ENCODE assay signal across 8 cellular contexts in genomic region chr10:90960355-90960814, GRCh38. TPM values are rescaled to one million over a fixed set of nuclear protein-coding genes. Genes with fewer than 3 reads are reported as not detected.
DNase-seq lines count a peak whose midpoint lies in the region; ATAC-seq, FAIRE-seq and TF ChIP-seq lines count a peak whose summit lies in the region.

No MANE protein-coding gene starts in this region.

- H3K4me1 Mint-ChIP-seq in progenitor cell of endocrine pancreas (ENCODE audit: low read depth) = no peaks in the 10 kb centered on the region

- H3K27me3 Mint-ChIP-seq in progenitor cell of endocrine pancreas = no peaks in the 10 kb centered on the region

- H3K9me3 Mint-ChIP-seq in progenitor cell of endocrine pancreas (ENCODE audit: low read depth) = no peaks in the 10 kb centered on the region

- no peaks in the 10 kb centered on the region for H3K36me3 Mint-ChIP-seq in progenitor cell of endocrine pancreas (ENCODE audit: insufficient read depth)

- no peak overlapping the region for H3K4me3 Mint-ChIP-seq in progenitor cell of endocrine pancreas (ENCODE audit: low read depth)

- peak; percentile 59 for ATAC-seq in GM19455 (IDR thresholded peaks at IDR 0.05; ENCODE audit: unreplicated experiment)

- in situ Hi-C loops in ACHN (cut with HindIII; ENCODE audit: low pct_ligation_motif_present, low pct_unique_long_range_greater_than_20kb, low sequenced_read_pairs) = no loop called here

- H3K27ac Mint-ChIP-seq in progenitor cell of endocrine pancreas = no peak overlapping the region

- TF ChIP-seq CTCF in progenitor cell of endocrine pancreas (IDR thresholded peaks at IDR 0.05; ENCODE audit: unreplicated experiment) = no peak

- no peak for FAIRE-seq in GM19239 (lab: Jason Lieb, UNC)

- DNase-seq in ACHN = peak; percentile 72
- DNase-seq in HS-5 (ENCODE audit: low read depth) = peak; percentile 78
- peak; percentile 92 for DNase-seq in fibroblast of peridontal ligament (ENCODE audit: extremely low read depth)
- DNase-seq in GM19239 (ENCODE audit: insufficient read length, low spot score) = no peak
- no peak for DNase-seq in progenitor cell of endocrine pancreas (ENCODE audit: low spot score, unreplicated experiment)
- DNase-seq in NOMO-1 treated with dmso at 0.1 percent for 144 hours (lab: John Stamatoyannopoulos, UW; ENCODE audit: unreplicated experiment) = no peak
- no peak for DNase-seq in T-helper 9 cell

RNA-seq across cellular contexts. Expression of gene ANKRD1, which starts 39.5 kb away (rescaled TPM):
- 48.1 and 61.8 TPM in 2 replicates for total RNA-seq in progenitor cell of endocrine pancreas

Comparison
In these comparisons a context has a peak if more than half of its experiments do, and no peak if none do; other contexts are left out.
1. DNase-seq: peak in ACHN (single experiment), HS-5 (single experiment) and fibroblast of peridontal ligament (single experiment); none in GM19239 (single experiment), progenitor cell of endocrine pancreas (single experiment), NOMO-1 treated with dmso at 0.1 percent for 144 hours (single experiment) and T-helper 9 cell (single experiment).